1 cellular context compared by ENCODE assay signal in the genomic region with DNA sequence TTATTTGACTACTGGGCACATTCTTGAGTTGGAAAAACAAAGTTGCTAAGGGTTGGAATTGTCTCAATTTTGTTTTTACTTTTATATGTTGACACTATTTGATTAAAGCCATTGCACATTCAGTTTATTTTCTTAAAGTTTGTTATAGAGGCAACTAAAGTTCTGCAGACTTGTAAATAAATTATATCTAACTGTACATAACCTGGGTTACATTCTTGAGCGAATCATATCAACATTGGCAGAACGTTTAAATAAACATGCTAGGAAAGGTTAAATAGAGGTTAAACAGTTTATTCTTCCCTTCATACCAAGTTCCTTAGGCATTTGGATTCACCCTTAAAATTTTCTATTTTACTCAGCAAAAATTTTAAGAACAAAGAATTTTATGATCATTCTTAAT.
TF ChIP-seq lines count a peak whose summit lies in the region.

No MANE protein-coding gene starts in this region.

TF ChIP-seq in IMR-90, 13 proteins besides CTCF, POLR2A, EP300 and RAD21:
- TF ChIP-seq MAFK (IDR thresholded peaks at IDR 0.05; ENCODE audit: low read depth, low read length), result no peak
- TF ChIP-seq MXI1 (IDR thresholded peaks at IDR 0.05; ENCODE audit: borderline replicate concordance, low read depth, low read length), result no peak
- TF ChIP-seq MAZ (IDR thresholded peaks at IDR 0.05; ENCODE audit: borderline replicate concordance, low read depth, low read length), result no peak
- TF ChIP-seq NFE2L2 (IDR thresholded peaks at IDR 0.05; ENCODE audit: low read depth, low read length), result no peak
- no peak for TF ChIP-seq SMC3 (IDR thresholded peaks at IDR 0.05; ENCODE audit: low read depth, low read length)
- TF ChIP-seq, protein P1, sequence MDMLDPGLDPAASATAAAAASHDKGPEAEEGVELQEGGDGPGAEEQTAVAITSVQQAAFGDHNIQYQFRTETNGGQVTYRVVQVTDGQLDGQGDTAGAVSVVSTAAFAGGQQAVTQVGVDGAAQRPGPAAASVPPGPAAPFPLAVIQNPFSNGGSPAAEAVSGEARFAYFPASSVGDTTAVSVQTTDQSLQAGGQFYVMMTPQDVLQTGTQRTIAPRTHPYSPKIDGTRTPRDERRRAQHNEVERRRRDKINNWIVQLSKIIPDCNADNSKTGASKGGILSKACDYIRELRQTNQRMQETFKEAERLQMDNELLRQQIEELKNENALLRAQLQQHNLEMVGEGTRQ (IDR thresholded peaks at IDR 0.05; ENCODE audit: low read depth, low read length), result no peak
